ENCODE assay signal across 28 cellular contexts in the genomic region with DNA sequence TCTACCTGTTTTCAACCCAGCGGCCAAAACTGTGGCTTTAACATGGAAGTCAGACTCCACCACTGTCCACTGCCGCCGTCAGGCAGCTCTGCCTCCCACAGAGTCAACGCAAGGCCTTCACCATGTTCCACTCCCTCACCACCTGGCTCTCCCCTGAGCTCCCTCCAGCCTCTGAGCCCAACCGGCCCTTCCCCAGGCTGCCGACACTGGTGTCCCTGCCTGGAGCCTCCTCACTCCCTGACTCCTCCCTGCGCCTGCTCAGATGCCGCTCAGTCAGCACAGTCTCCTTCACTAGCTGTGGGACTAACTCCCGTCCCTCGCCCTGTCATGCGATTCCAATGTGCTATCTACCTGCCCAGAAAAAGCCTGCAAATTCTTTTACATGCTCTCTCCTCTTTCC. TPM values are rescaled to one million over a fixed set of nuclear protein-coding genes. Genes with fewer than 3 reads are reported as not detected.
A peak's percentile ranks its signal among the peaks of the same experiment; 100 is the strongest.
DNase-seq lines count a peak whose midpoint lies in the region; ATAC-seq, FAIRE-seq and TF ChIP-seq lines count a peak whose summit lies in the region.
"Had no signal": no experiment of that assay in that cellular context is flagged by ENCODE, and none has a peak within 500 bp of the region (broad histone marks: within the 10 kb centered on the region; RNA-seq: fewer than 3 reads in every experiment).

No MANE protein-coding gene starts in this region.

- H4K20me1 ChIP-seq in H1 (replicated peaks in 1 of 2; ENCODE audit: control insufficient read depth in 1 of 2, insufficient read depth in 2 of 2, low read length in 2 of 2) = peaks cover 20 to 34% of the 10 kb centered on the region in 2 experiments

- H3K4me3 ChIP-seq in H1 (ENCODE audit: extremely low read depth in 1 of 4, insufficient read depth in 2 of 4, low read depth in 3 of 4, low read length in 4 of 4) = no peak overlapping the region
- H3K4me3 ChIP-seq: MG63, SK-N-MC had no signal

- no peak overlapping the region for H3K14ac ChIP-seq in H1 (ENCODE audit: insufficient read length)

- no peak overlapping the region for H3K27ac ChIP-seq in H1 (ENCODE audit: low read depth, low read length)
- H3K27ac ChIP-seq: SK-N-MC had no signal

- H2BK15ac ChIP-seq in H1 (ENCODE audit: low read length) = no peak overlapping the region; the same call in 1 of the 2 replicates

- TF ChIP-seq CTCF in natural killer cell (IDR thresholded peaks at IDR 0.05) (no peak), H1 (IDR thresholded peaks at IDR 0.05; ENCODE audit: control extremely low read depth in 1 of 3, insufficient read depth in 1 of 3, low read depth in 1 of 3, low read length in 3 of 3) (no peak)

- no peak overlapping the region for H3K27ac Mint-ChIP-seq in natural killer cell treated with Interleukin-12 subunit alpha and Interleukin-12 subunit beta and Interleukin-15 and Interleukin-18, amount 100 ng/mL, for 72 hours
- no peak overlapping the region for H3K27ac Mint-ChIP-seq in natural killer cell
- no peak overlapping the region for H3K27ac Mint-ChIP-seq in activated CD8-positive, alpha-beta memory T cell treated with anti-CD3 and anti-CD28 coated beads, Interleukin-2, amount 10 ng/mL, durations not matched to agents 7 days and 5 days
- H3K27ac Mint-ChIP-seq: CD4-positive, CD25-positive, alpha-beta regulatory T cell had no signal

- ATAC-seq in natural killer cell treated with Interleukin-12 subunit alpha and Interleukin-12 subunit beta and Interleukin-15 and Interleukin-18, amount 100 ng/mL, for 72 hours = no peak
- no peak for ATAC-seq in natural killer cell
- no peak for ATAC-seq in activated CD8-positive, alpha-beta memory T cell treated with anti-CD3 and anti-CD28 coated beads, Interleukin-2, amount 10 ng/mL, durations not matched to agents 7 days and 5 days

- H3K27me3 ChIP-seq in H1 (replicated peaks in 1 of 4; ENCODE audit: control insufficient read depth in 3 of 4, extremely low read depth in 1 of 4, insufficient read depth in 3 of 4, low read length in 3 of 4) = no peaks in the 10 kb centered on the region
- H3K27me3 ChIP-seq: MG63 had no signal

- no peak for TF ChIP-seq EP300 in H1 (IDR thresholded peaks at IDR 0.05; ENCODE audit: borderline replicate concordance in 1 of 2, low read depth in 2 of 2, low read length in 2 of 2)

- H2BK120ac ChIP-seq in H1 (replicated peaks; ENCODE audit: low read depth, low read length) = no peak overlapping the region

- H3K23me2 ChIP-seq in H1 (ENCODE audit: low read depth, low read length) = no peaks in the 10 kb centered on the region

- no peak overlapping the region for H3K56ac ChIP-seq in H1 (replicated peaks; ENCODE audit: insufficient read length, low read depth, low read length)

- FAIRE-seq in H1 (lab: Jason Lieb, UNC) (no peak), GM12891 (lab: Jason Lieb, UNC) (no peak)
- FAIRE-seq: D721Med, G401.6, H54, HTR-8/SVneo, RCC 7860 had no signal

- no peak overlapping the region for H2BK12ac ChIP-seq in H1 (ENCODE audit: low read depth, low read length)

- H2BK20ac ChIP-seq in H1 (ENCODE audit: low read length) = no peak overlapping the region

- H3K4me2 ChIP-seq in H1 (ENCODE audit: insufficient read depth in 1 of 2, low read depth in 2 of 2, low read length in 2 of 2) = no peak overlapping the region

- peaks cover 0 to 16% (median 2%) of the 10 kb centered on the region in 4 experiments; a peak in 4 of 7 replicates for H3K4me1 ChIP-seq in H1 (replicated peaks in 1 of 4; ENCODE audit: control insufficient read depth in 3 of 4, insufficient read depth in 4 of 4, low read length in 3 of 4)

- no peak overlapping the region for H4K8ac ChIP-seq in H1 (ENCODE audit: extremely low read depth, insufficient read depth, low read length)

- H3K23ac ChIP-seq in H1 (ENCODE audit: insufficient read length) = no peak overlapping the region

- no peak overlapping the region for H3K4ac ChIP-seq in H1 (replicated peaks; ENCODE audit: insufficient read length, low read depth, low read length)

- no peak overlapping the region for H4K91ac ChIP-seq in H1 (replicated peaks; ENCODE audit: insufficient read length, low read length)

- no peaks in the 10 kb centered on the region for H3K36me3 ChIP-seq in H1 (ENCODE audit: control insufficient read depth in 2 of 4, insufficient read depth in 4 of 4, low read length in 3 of 4)
- H3K36me3 ChIP-seq: MG63 had no signal

- no peak for TF ChIP-seq POLR2A in H1 (IDR thresholded peaks at IDR 0.05; ENCODE audit: control extremely low read depth in 1 of 2, low read depth in 2 of 2, low read length in 2 of 2)
- no peak for TF ChIP-seq POLR2A in GM12891 (IDR thresholded peaks at IDR 0.05; ENCODE audit: low read depth, low read length)

- H3K4me1 Mint-ChIP-seq in natural killer cell treated with Interleukin-12 subunit alpha and Interleukin-12 subunit beta and Interleukin-15 and Interleukin-18, amount 100 ng/mL, for 72 hours (ENCODE audit: low read depth in 2 of 2) = no peaks in the 10 kb centered on the region
- no peaks in the 10 kb centered on the region for H3K4me1 Mint-ChIP-seq in natural killer cell
- H3K4me1 Mint-ChIP-seq in activated CD8-positive, alpha-beta memory T cell treated with anti-CD3 and anti-CD28 coated beads, Interleukin-2, amount 10 ng/mL, durations not matched to agents 7 days and 5 days = no peaks in the 10 kb centered on the region

- H3K36me3 Mint-ChIP-seq in natural killer cell treated with Interleukin-12 subunit alpha and Interleukin-12 subunit beta and Interleukin-15 and Interleukin-18, amount 100 ng/mL, for 72 hours = no peaks in the 10 kb centered on the region
- no peaks in the 10 kb centered on the region for H3K36me3 Mint-ChIP-seq in natural killer cell
- no peaks in the 10 kb centered on the region for H3K36me3 Mint-ChIP-seq in activated CD8-positive, alpha-beta memory T cell treated with anti-CD3 and anti-CD28 coated beads, Interleukin-2, amount 10 ng/mL, durations not matched to agents 7 days and 5 days
- H3K36me3 Mint-ChIP-seq: CD4-positive, CD25-positive, alpha-beta regulatory T cell had no signal

- 92% methylated on average over 11 of the region's 11 CpGs; no CpG with 5 or more reads in 1 of the 2 experiments for WGBS in H1 (ENCODE audit: extremely low coverage in 1 of 2, insufficient coverage in 1 of 2, insufficient read length in 1 of 2, insufficient replicate concordance in 2 of 2, low coverage in 1 of 2, low lambda C conversion rate in 2 of 2, missing lambda C conversion rate in 1 of 2), 2 experiments

- no peak for TF ChIP-seq RAD21 in H1 (IDR thresholded peaks at IDR 0.05 in 1 of 2, conservative IDR thresholded peaks at IDR 0.05 in 1 of 2; ENCODE audit: low read depth in 2 of 2, low read length in 2 of 2)

- peaks cover 0 to 65% of the 10 kb centered on the region in 2 experiments; a peak in 3 of 4 replicates for H3K79me2 ChIP-seq in H1 (ENCODE audit: control insufficient read depth in 1 of 2, insufficient read depth in 2 of 2, low read length in 2 of 2)

- peaks cover 5 to 10% of the 10 kb centered on the region in 2 donors for H3K27me3 Mint-ChIP-seq in natural killer cell treated with Interleukin-12 subunit alpha and Interleukin-12 subunit beta and Interleukin-15 and Interleukin-18, amount 100 ng/mL, for 72 hours
- H3K27me3 Mint-ChIP-seq in natural killer cell (ENCODE audit: low read depth in 2 of 2) = peaks cover 0 to 5% of the 10 kb centered on the region in 2 donors
- no peaks in the 10 kb centered on the region for H3K27me3 Mint-ChIP-seq in activated CD8-positive, alpha-beta memory T cell treated with anti-CD3 and anti-CD28 coated beads, Interleukin-2, amount 10 ng/mL, durations not matched to agents 7 days and 5 days

- intact Hi-C loops in natural killer cell (cut with micrococcal nuclease) = no loop called here

- POLR2A ChIA-PET in H1 (lab: Charles Lee; ENCODE audit: partially characterized antibody) = interaction anchor here (1.0 to 3.4 kb wide), 6 partner anchors 12 to 23 kb away, joined by 3 to 12 read pairs (median 4); no protein-coding TSS in a partner anchor

- H2AK5ac ChIP-seq in H1 (ENCODE audit: low read depth, low read length) = no peak overlapping the region

- H3K4me3 Mint-ChIP-seq in natural killer cell treated with Interleukin-12 subunit alpha and Interleukin-12 subunit beta and Interleukin-15 and Interleukin-18, amount 100 ng/mL, for 72 hours = no peak overlapping the region
- H3K4me3 Mint-ChIP-seq in natural killer cell = no peak overlapping the region
- no peak overlapping the region for H3K4me3 Mint-ChIP-seq in activated CD8-positive, alpha-beta memory T cell treated with anti-CD3 and anti-CD28 coated beads, Interleukin-2, amount 10 ng/mL, durations not matched to agents 7 days and 5 days
- H3K4me3 Mint-ChIP-seq: CD4-positive, CD25-positive, alpha-beta regulatory T cell had no signal

- H3K79me1 ChIP-seq in H1 (ENCODE audit: low read depth, low read length) = peaks cover 42% of the 10 kb centered on the region

- H3K9me3 ChIP-seq in H1 (ENCODE audit: insufficient read depth in 2 of 2, low read depth in 1 of 2, low read length in 1 of 2) = no peaks in the 10 kb centered on the region
- H3K9me3 ChIP-seq: MG63 had no signal

- peak overlapping the region; percentile 31; the same call in 1 of the 2 replicates for H2BK5ac ChIP-seq in H1 (ENCODE audit: low read depth, low read length)

- no peaks in the 10 kb centered on the region for H3K9me3 Mint-ChIP-seq in natural killer cell treated with Interleukin-12 subunit alpha and Interleukin-12 subunit beta and Interleukin-15 and Interleukin-18, amount 100 ng/mL, for 72 hours
- no peaks in the 10 kb centered on the region for H3K9me3 Mint-ChIP-seq in natural killer cell
- H3K9me3 Mint-ChIP-seq in activated CD8-positive, alpha-beta memory T cell treated with anti-CD3 and anti-CD28 coated beads, Interleukin-2, amount 10 ng/mL, durations not matched to agents 7 days and 5 days (ENCODE audit: low read depth) = no peaks in the 10 kb centered on the region
- H3K9me3 Mint-ChIP-seq: CD4-positive, CD25-positive, alpha-beta regulatory T cell had no signal

- H3K9ac ChIP-seq in H1 (replicated peaks in 1 of 4; ENCODE audit: extremely low read depth in 1 of 4, low read depth in 3 of 4, low read length in 3 of 4) = no peak overlapping the region

- H3K18ac ChIP-seq in H1 (ENCODE audit: extremely low read depth, low read length) = no peak overlapping the region

- no peak overlapping the region for H2AFZ ChIP-seq in H1 (ENCODE audit: low read length)

- DNase-seq in natural killer cell treated with Interleukin-12 subunit alpha and Interleukin-12 subunit beta and Interleukin-15 and Interleukin-18, amount 100 ng/mL, for 72 hours (ENCODE audit: low spot score) = peak; percentile 29
- DNase-seq in natural killer cell (no peak), H1 (ENCODE audit: low read depth in 1 of 2, low spot score in 2 of 2) (no peak), left kidney (ENCODE audit: low read depth, low spot score) (peak; percentile 57), activated T-cell treated with anti-CD3 and anti-CD28 coated beads for 4 hours (no peak), GM12891 (ENCODE audit: insufficient read length, low spot score) (no peak)
- DNase-seq in activated CD4-positive, alpha-beta T cell treated with anti-CD3 and anti-CD28 coated beads for 48 hours = no peak
- no peak for DNase-seq in activated CD8-positive, alpha-beta memory T cell treated with anti-CD3 and anti-CD28 coated beads, Interleukin-2, amount 10 ng/mL, durations not matched to agents 7 days and 5 days
- DNase-seq: CD4-positive, CD25-positive, alpha-beta regulatory T cell; DMS53; KG1; MG63; NCI-H1105 treated with DMSO at 0.1 percent for 48 hours; NCI-H146; NCI-H1930; NCI-H2107; NCI-H524; NCI-H748 treated with DMSO at 0.1 percent for 48 hours; SIG-M5 had no signal

- CTCF ChIA-PET in H1 (lab: Charles Lee; ENCODE audit: partially characterized antibody) = interaction anchor here (0.7 to 2.4 kb wide), 10 partner anchors 8 to 68 kb away, joined by 3 to 7 read pairs (median 3); no protein-coding TSS in a partner anchor
- CTCF ChIA-PET in activated CD8-positive, alpha-beta memory T cell treated with anti-CD3 and anti-CD28 coated beads, Interleukin-2, amount 10 ng/mL, durations not matched to agents 7 days and 5 days (lab: Charles Lee) = no interaction called here

- no peak overlapping the region for H4K5ac ChIP-seq in H1 (ENCODE audit: insufficient read length, low read depth, low read length)

RNA-seq across cellular contexts. Expression of a gene that starts 16.3 kb away (rescaled TPM):
- total RNA-seq in natural killer cell treated with Interleukin-12 subunit alpha and Interleukin-12 subunit beta and Interleukin-15 and Interleukin-18, amount 100 ng/mL, for 72 hours = not detected
- total RNA-seq in natural killer cell = not detected
- total RNA-seq in H1 (2021; fragmentation: NEBNext Ultra II Directional; extraction: Animal tissue kit (Norgen Biotek cat#: 25700)) = 7.0 and 9.1 TPM in 2 replicates
- polyA plus RNA-seq in H1 (2011; rRNA removed) = 11.8 and 19.5 TPM in 2 replicates
- polyA plus RNA-seq in H1 (2011; cell fraction: cytosol; rRNA removed) = 14.9 TPM
- 58.0 TPM for polyA plus RNA-seq in H1 (2011; cell fraction: nucleus; rRNA removed)
- polyA plus RNA-seq in H1 (2012, experiment 1 of 2) = 11.1 to 14.8 TPM (median 12.3 TPM) in 4 replicates
- 2.7 TPM for polyA plus RNA-seq in H1 (2012, experiment 2 of 2)
- polyA plus RNA-seq in H1 (2013, experiment 1 of 2) = 6.9 TPM
- 6.1 TPM for polyA plus RNA-seq in H1 (2013, experiment 2 of 2)
- polyA minus RNA-seq in H1 (2011; rRNA and poly(A)+ RNA removed) = 5.4 and 5.5 TPM in 2 replicates
- 8.1 TPM for polyA minus RNA-seq in H1 (2011; cell fraction: cytosol; rRNA and poly(A)+ RNA removed)
- polyA minus RNA-seq in H1 (2011; cell fraction: nucleus; rRNA and poly(A)+ RNA removed) = 16.3 TPM
- total RNA-seq in activated CD8-positive, alpha-beta memory T cell treated with anti-CD3 and anti-CD28 coated beads, Interleukin-2, amount 10 ng/mL, durations not matched to agents 7 days and 5 days = not detected
- 0.12 TPM for polyA plus RNA-seq in GM12891 (2012; ENCODE audit: low read depth, missing spikeins)
- total RNA-seq: CD4-positive, CD25-positive, alpha-beta regulatory T cell had no signal
- polyA plus RNA-seq: CD4-positive, CD25-positive, alpha-beta regulatory T cell had no signal

RNA-seq across cellular contexts. Expression of a gene that starts 33.9 kb away (rescaled TPM):
- total RNA-seq in natural killer cell treated with Interleukin-12 subunit alpha and Interleukin-12 subunit beta and Interleukin-15 and Interleukin-18, amount 100 ng/mL, for 72 hours = 1 to 10 TPM in 1 of 2 donors, under 1 TPM in 1; 0.12 to 1.3 TPM
- under 1 TPM; 0.23 to 0.35 (median 0.26) TPM for total RNA-seq in natural killer cell
- 1.5 and 1.7 TPM in 2 replicates for total RNA-seq in H1 (2021; fragmentation: NEBNext Ultra II Directional; extraction: Animal tissue kit (Norgen Biotek cat#: 25700))
- 0.32 and 0.57 TPM in 2 replicates for polyA plus RNA-seq in H1 (2011; rRNA removed)
- polyA plus RNA-seq in H1 (2011; cell fraction: cytosol; rRNA removed) = 0.45 TPM
- polyA plus RNA-seq in H1 (2011; cell fraction: nucleus; rRNA removed) = 0.86 TPM
- 0.43 to 0.66 TPM (median 0.55 TPM) in 4 replicates for polyA plus RNA-seq in H1 (2012, experiment 1 of 2)
- 0.04 TPM for polyA plus RNA-seq in H1 (2012, experiment 2 of 2)
- polyA plus RNA-seq in H1 (2013, experiment 1 of 2) = 0.47 TPM
- 0.44 TPM for polyA plus RNA-seq in H1 (2013, experiment 2 of 2)
- 1.1 and 1.7 TPM in 2 replicates for polyA minus RNA-seq in H1 (2011; rRNA and poly(A)+ RNA removed)
- 0.95 TPM for polyA minus RNA-seq in H1 (2011; cell fraction: cytosol; rRNA and poly(A)+ RNA removed)
- 1.3 TPM for polyA minus RNA-seq in H1 (2011; cell fraction: nucleus; rRNA and poly(A)+ RNA removed)
- under 1 TPM; 0.14 to 0.32 TPM for total RNA-seq in activated CD8-positive, alpha-beta memory T cell treated with anti-CD3 and anti-CD28 coated beads, Interleukin-2, amount 10 ng/mL, durations not matched to agents 7 days and 5 days
- 0.19 TPM for polyA plus RNA-seq in GM12891 (2012; ENCODE audit: low read depth, missing spikeins)
- total RNA-seq: CD4-positive, CD25-positive, alpha-beta regulatory T cell had no signal

RNA-seq across cellular contexts. Expression of a gene that starts 45.8 kb away (rescaled TPM):
- not detected for total RNA-seq in natural killer cell treated with Interleukin-12 subunit alpha and Interleukin-12 subunit beta and Interleukin-15 and Interleukin-18, amount 100 ng/mL, for 72 hours
- not detected for total RNA-seq in natural killer cell
- 6.8 and 8.2 TPM in 2 replicates for total RNA-seq in H1 (2021; fragmentation: NEBNext Ultra II Directional; extraction: Animal tissue kit (Norgen Biotek cat#: 25700))
- polyA plus RNA-seq in H1 (2011; rRNA removed) = 3.9 and 5.2 TPM in 2 replicates
- 3.8 TPM for polyA plus RNA-seq in H1 (2011; cell fraction: cytosol; rRNA removed)
- polyA plus RNA-seq in H1 (2011; cell fraction: nucleus; rRNA removed) = 7.4 TPM
- polyA plus RNA-seq in H1 (2012, experiment 1 of 2) = 3.2 to 4.1 TPM (median 3.7 TPM) in 4 replicates
- 3.2 TPM for polyA plus RNA-seq in H1 (2012, experiment 2 of 2)
- 3.3 TPM for polyA plus RNA-seq in H1 (2013, experiment 1 of 2)
- 3.4 TPM for polyA plus RNA-seq in H1 (2013, experiment 2 of 2)
- 1.8 and 1.9 TPM in 2 replicates for polyA minus RNA-seq in H1 (2011; rRNA and poly(A)+ RNA removed)
- polyA minus RNA-seq in H1 (2011; cell fraction: cytosol; rRNA and poly(A)+ RNA removed) = 3.4 TPM
- polyA minus RNA-seq in H1 (2011; cell fraction: nucleus; rRNA and poly(A)+ RNA removed) = 3.8 TPM
- not detected for total RNA-seq in activated CD8-positive, alpha-beta memory T cell treated with anti-CD3 and anti-CD28 coated beads, Interleukin-2, amount 10 ng/mL, durations not matched to agents 7 days and 5 days
- polyA plus RNA-seq in GM12891 (2012; ENCODE audit: low read depth, missing spikeins) = not detected
- total RNA-seq: A172; CD4-positive, CD25-positive, alpha-beta regulatory T cell; Daoy had no signal
- polyA plus RNA-seq: BJ; CD4-positive, CD25-positive, alpha-beta regulatory T cell had no signal

Comparison
In these comparisons a context has a peak if more than half of its experiments do, and no peak if none do; other contexts are left out.
1. DNase-seq: peak in natural killer cell treated with Interleukin-12 subunit alpha and Interleukin-12 subunit beta and Interleukin-15 and Interleukin-18, amount 100 ng/mL, for 72 hours (single experiment) and left kidney (single experiment); none in natural killer cell (single experiment), H1 (0 of 2), activated CD4-positive, alpha-beta T cell treated with anti-CD3 and anti-CD28 coated beads for 48 hours (single experiment), activated CD8-positive, alpha-beta memory T cell treated with anti-CD3 and anti-CD28 coated beads, Interleukin-2, amount 10 ng/mL, durations not matched to agents 7 days and 5 days (single experiment), activated T-cell treated with anti-CD3 and anti-CD28 coated beads for 4 hours (single experiment) and GM12891 (single experiment).